17 cellular contexts compared by ENCODE assay signal in the genomic region with DNA sequence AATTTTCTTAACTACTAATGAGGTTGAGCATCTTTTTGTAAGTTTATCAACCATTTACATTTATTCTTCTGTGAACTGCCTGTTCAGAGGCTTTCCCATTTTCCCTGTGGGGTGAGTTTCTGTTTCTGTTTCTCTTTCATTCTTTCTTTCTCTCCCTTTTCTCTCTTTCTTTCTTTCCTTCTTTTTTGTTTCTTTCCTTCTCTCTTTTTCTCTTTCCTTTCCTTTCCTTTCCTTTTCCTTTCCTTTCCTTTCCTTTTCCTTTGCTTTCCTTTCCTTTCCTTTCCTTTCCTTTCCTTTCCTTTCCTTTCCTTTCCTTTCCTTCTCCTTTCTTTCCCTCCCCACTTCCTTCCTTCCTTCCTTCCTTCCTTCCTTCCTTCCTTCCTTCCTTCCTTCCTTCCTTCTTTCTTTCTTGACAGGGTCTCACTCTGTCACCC.
"Had no signal": no experiment of that assay in that cellular context is flagged by ENCODE, and none has a peak within 500 bp of the region (broad histone marks: within the 10 kb centered on the region; RNA-seq: fewer than 3 reads in every experiment).

No MANE protein-coding gene starts in this region.

- H3K36me3 Mint-ChIP-seq: neural progenitor cell had no signal

- H3K9me3 ChIP-seq: breast epithelium, gastroesophageal sphincter, transverse colon, vagina had no signal

- H3K27ac ChIP-seq: breast epithelium, neural progenitor cell, vagina had no signal

- H3K4me1 ChIP-seq: breast epithelium, neural progenitor cell had no signal

- H3K4me3 ChIP-seq: breast epithelium, gastroesophageal sphincter, lung, neural progenitor cell, transverse colon, vagina had no signal

- H3K27ac Mint-ChIP-seq: activated B cell treated with CpG ODN at 0.5 μM for 24 hours; activated CD8-positive, alpha-beta T cell treated with anti-CD3 and anti-CD28 coated beads, Interleukin-2, amount 10 ng/mL, durations not matched to agents 7 days and 5 days; activated T-helper 1 cell treated with anti-CD3 and anti-CD28 coated beads, Interleukin-12 subunit alpha, Interleukin-12 subunit beta, Interleukin-2, Interleukin-4 antibody, amounts not matched to agents 30 ng/mL and 10 ng/mL and 1 ng/mL, durations not matched to agents 14 hours and 24 hours and 36 hours; neural progenitor cell had no signal

- ATAC-seq: activated CD8-positive, alpha-beta T cell treated with anti-CD3 and anti-CD28 coated beads, Interleukin-2, amount 10 ng/mL, durations not matched to agents 7 days and 5 days; gastroesophageal sphincter; left colon; sciatic nerve had no signal

- H3K27me3 ChIP-seq: breast epithelium, gastroesophageal sphincter, neural progenitor cell, transverse colon, vagina had no signal

- DNase-seq: activated B cell treated with CpG ODN at 0.5 μM for 24 hours; activated CD4-positive, alpha-beta T cell treated with anti-CD3 and anti-CD28 coated beads for 48 hours; activated CD8-positive, alpha-beta memory T cell treated with anti-CD3 and anti-CD28 coated beads, Interleukin-2, amount 50 U/mL, for 4 hours; activated CD8-positive, alpha-beta T cell treated with anti-CD3 and anti-CD28 coated beads, Interleukin-2, amount 10 ng/mL, durations not matched to agents 7 days and 5 days; aorta; cerebellar nuclear complex; effector CD8-positive, alpha-beta T cell; left colon; naive B cell; transverse colon had no signal

- H3K27me3 Mint-ChIP-seq: activated B cell treated with CpG ODN at 0.5 μM for 24 hours, naive B cell had no signal

- H3K9me3 Mint-ChIP-seq: activated B cell treated with CpG ODN at 0.5 μM for 24 hours had no signal

- H3K4me1 Mint-ChIP-seq: neural progenitor cell had no signal

- H3K4me3 Mint-ChIP-seq: activated B cell treated with CpG ODN at 0.5 μM for 24 hours; activated CD8-positive, alpha-beta T cell treated with anti-CD3 and anti-CD28 coated beads, Interleukin-2, amount 10 ng/mL, durations not matched to agents 7 days and 5 days; activated T-helper 1 cell treated with anti-CD3 and anti-CD28 coated beads, Interleukin-12 subunit alpha, Interleukin-12 subunit beta, Interleukin-2, Interleukin-4 antibody, amounts not matched to agents 30 ng/mL and 10 ng/mL and 1 ng/mL, durations not matched to agents 14 hours and 24 hours and 36 hours; naive B cell; neural progenitor cell had no signal

- H3K36me3 ChIP-seq: breast epithelium, gastroesophageal sphincter, neural progenitor cell, transverse colon, vagina had no signal
